8 cellular contexts compared by ENCODE assay signal in genomic region chr12:53659011-53659551, GRCh38.
DNase-seq lines count a peak whose midpoint lies in the region; ATAC-seq lines count a peak whose summit lies in the region.

No MANE protein-coding gene starts in this region.

- H3K9me3 ChIP-seq in muscle layer of colon (ENCODE audit: low read length): no peaks in the 10 kb centered on the region

- H3K4me3 ChIP-seq in muscle layer of colon (ENCODE audit: low read depth in 1 of 2, low read length in 2 of 2): peak overlapping the region in 1 of 2 donors; percentile 16

- peak overlapping the region; percentile 53 for H3K27ac ChIP-seq in epithelial cell of prostate
- peak overlapping the region; percentile 89 for H3K27ac ChIP-seq in muscle layer of colon (ENCODE audit: low read depth, low read length)

- H3K9ac ChIP-seq in muscle layer of colon (ENCODE audit: low read length): no peak overlapping the region

- DNase-seq in DMS153 (lab: John Stamatoyannopoulos, UW): peak; percentile 75
- peak; percentile 93 to 96 for DNase-seq in NCI-H526 (lab: John Stamatoyannopoulos, UW)
- no peak for DNase-seq in epithelial cell of prostate (ENCODE audit: low read depth, low spot score)
- DNase-seq in GM19238 (ENCODE audit: insufficient read length, low spot score): no peak
- DNase-seq in activated CD4-positive, CD25-positive, alpha-beta regulatory T cell treated with anti-CD3 and anti-CD28 coated beads, Interleukin-2, amount 50 U/mL, for 72 hours: no peak

- no peak for ATAC-seq in HG02938 (IDR thresholded peaks at IDR 0.05; ENCODE audit: unreplicated experiment)
- ATAC-seq in GM19324 (IDR thresholded peaks at IDR 0.05; ENCODE audit: low FRiP score, unreplicated experiment): no peak

- H3K36me3 ChIP-seq in muscle layer of colon (ENCODE audit: insufficient read depth, low read length): peaks cover 11% of the 10 kb centered on the region

- peaks cover 26% of the 10 kb centered on the region for H3K4me1 ChIP-seq in muscle layer of colon (ENCODE audit: insufficient read depth, low read length)

- H3K27me3 ChIP-seq in muscle layer of colon (ENCODE audit: control insufficient read depth in 1 of 2, insufficient read depth in 2 of 2, low read length in 2 of 2): no peaks in the 10 kb centered on the region

Comparison
In these comparisons a context has a peak if more than half of its experiments do, and no peak if none do; other contexts are left out.
1. DNase-seq: peak in DMS153 (single experiment) and NCI-H526 (2 of 2); none in epithelial cell of prostate (single experiment), GM19238 (single experiment) and activated CD4-positive, CD25-positive, alpha-beta regulatory T cell treated with anti-CD3 and anti-CD28 coated beads, Interleukin-2, amount 50 U/mL, for 72 hours (single experiment).